In the genomic region with DNA sequence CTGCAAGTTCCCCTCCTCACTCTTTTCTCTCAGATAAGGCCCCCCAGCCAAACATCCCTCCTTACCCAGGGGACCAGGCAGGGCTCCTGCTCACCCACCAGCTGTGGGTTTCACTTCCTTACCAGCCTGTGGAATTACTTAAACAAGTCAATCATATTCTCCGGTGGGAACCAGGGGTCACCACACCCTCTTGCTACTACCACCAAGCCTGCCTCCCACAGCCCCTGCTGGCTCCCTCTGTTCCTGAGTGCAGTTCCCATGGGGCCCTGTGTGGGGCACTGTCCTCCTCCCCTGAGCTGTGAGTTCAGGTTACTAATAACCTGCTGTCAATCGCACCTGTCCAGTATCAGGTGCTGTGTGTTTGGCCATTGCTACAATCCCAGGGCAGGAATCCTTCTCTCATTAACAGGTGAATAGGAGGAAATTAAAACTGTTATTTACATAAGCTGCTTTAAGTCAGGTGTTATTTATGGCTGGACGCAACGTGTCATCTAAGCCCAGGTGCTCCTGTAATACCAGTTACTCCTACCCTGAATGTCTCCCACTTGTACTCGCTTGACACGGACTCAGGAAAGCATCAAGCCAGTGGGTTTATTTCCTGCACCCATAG, we compare ENCODE assay signal across 8 cellular contexts. TPM values are rescaled to one million over a fixed set of nuclear protein-coding genes. Genes with fewer than 3 reads are reported as not detected.
DNase-seq lines count a peak whose midpoint lies in the region; ATAC-seq and TF ChIP-seq lines count a peak whose summit lies in the region.

No MANE protein-coding gene starts in this region.

- H3K4me1 ChIP-seq in NT2/D1 (ENCODE audit: insufficient read depth, insufficient read length) = peaks cover 3% of the 10 kb centered on the region
- H3K4me1 ChIP-seq in adrenal gland (replicated peaks in 1 of 2) = no peaks in the 10 kb centered on the region
- H3K4me1 ChIP-seq in suprapubic skin = peaks cover 3% of the 10 kb centered on the region

- no peaks in the 10 kb centered on the region for H3K36me3 ChIP-seq in NT2/D1 (ENCODE audit: insufficient read depth, insufficient read length, low read length)
- no peaks in the 10 kb centered on the region for H3K36me3 ChIP-seq in adrenal gland (replicated peaks in 1 of 2)
- H3K36me3 ChIP-seq in suprapubic skin = no peaks in the 10 kb centered on the region

- H3K27me3 ChIP-seq in HL-60 (ENCODE audit: insufficient read depth, poor library complexity, severe bottlenecking) (no peaks in the 10 kb centered on the region), NT2/D1 (ENCODE audit: insufficient read depth, insufficient read length) (no peaks in the 10 kb centered on the region), adrenal gland (no peaks in the 10 kb centered on the region), suprapubic skin (no peaks in the 10 kb centered on the region)

- H3K4me3 ChIP-seq in HL-60 (replicated peaks; ENCODE audit: insufficient read depth, low read length) (no peak overlapping the region), NT2/D1 (ENCODE audit: insufficient read length, low read depth) (no peak overlapping the region), adrenal gland (no peak overlapping the region), suprapubic skin (no peak overlapping the region)

- TF ChIP-seq CTCF in HL-60 (IDR thresholded peaks at IDR 0.05; ENCODE audit: insufficient read depth, low read length) (peak; percentile 90), adrenal gland (IDR thresholded peaks at IDR 0.05) (peak; percentile 49 to 66 (median 64)), suprapubic skin (IDR thresholded peaks at IDR 0.05) (peak; percentile 41 to 78)

- ATAC-seq in GM21381 (IDR thresholded peaks at IDR 0.05; ENCODE audit: unreplicated experiment) = peak; percentile 79

- H3K27ac ChIP-seq in HL-60 (replicated peaks) (no peak overlapping the region), adrenal gland (no peak overlapping the region), suprapubic skin (no peak overlapping the region)

- 47 to 58% (median 51%) methylated on average over 6 of the region's 6 CpGs for WGBS in adrenal gland, 4 donors
- WGBS in suprapubic skin = 47% methylated on average over 6 of the region's 6 CpGs

- DNase-seq in Daoy (ENCODE audit: low read depth) (peak; percentile 53), HL-60 (ENCODE audit: low read depth in 1 of 2, low spot score in 1 of 2) (peak in 1 of 2 experiments; percentile 34), NT2/D1 (ENCODE audit: low read depth, low spot score) (peak; percentile 47), adrenal gland (peak in 5 of 7 donors; percentile 43 to 62 (median 48)), kidney tubule cell (ENCODE audit: low spot score) (peak; percentile 64), suprapubic skin (ENCODE audit: low spot score in 2 of 2) (no peak), Ammon's horn (ENCODE audit: low spot score) (no peak)

- no peak for TF ChIP-seq EP300 in suprapubic skin (IDR thresholded peaks at IDR 0.05)

- intact Hi-C loops in adrenal gland (cut with DNase I) = no loop called here

- TF ChIP-seq POLR2A in adrenal gland (IDR thresholded peaks at IDR 0.05) (no peak), suprapubic skin (IDR thresholded peaks at IDR 0.05) (no peak)

- H3K9ac ChIP-seq in NT2/D1 (ENCODE audit: insufficient read length, low read depth) = no peak overlapping the region

- H3K9me3 ChIP-seq in NT2/D1 (ENCODE audit: insufficient read depth, low read length) = no peaks in the 10 kb centered on the region
- no peaks in the 10 kb centered on the region for H3K9me3 ChIP-seq in adrenal gland (replicated peaks in 1 of 3)
- H3K9me3 ChIP-seq in suprapubic skin = no peaks in the 10 kb centered on the region

RNA-seq across cellular contexts. Expression of a gene that starts 53.1 kb away (rescaled TPM):
- 72.3 and 86.9 TPM in 2 replicates for total RNA-seq in Daoy (2014; rRNA removed; shearing (Covaris generic))
- total RNA-seq in adrenal gland (10 to 100 TPM in 7 of 8 donors, 1 to 10 TPM in 1; 6.7 to 27.5 (median 16.3) TPM), suprapubic skin (10 to 100 TPM; 18.5 to 57.2 (median 29.8) TPM)
- 10 to 100 TPM in 1 of 3 donors, 1 to 10 TPM in 2; 5.4 to 12.8 (median 6.0) TPM for polyA plus RNA-seq in adrenal gland

Comparison
In these comparisons a context has a peak if more than half of its experiments do, and no peak if none do; other contexts are left out.
1. DNase-seq: peak in Daoy (single experiment), NT2/D1 (single experiment), adrenal gland (5 of 7) and kidney tubule cell (single experiment); none in suprapubic skin (0 of 2) and Ammon's horn (single experiment).
2. Peak in every context shown above with its lines, with median percentiles within 50 percentile points of each other: CTCF ChIP-seq.